14 cellular contexts compared by ENCODE assay signal in the genomic region with DNA sequence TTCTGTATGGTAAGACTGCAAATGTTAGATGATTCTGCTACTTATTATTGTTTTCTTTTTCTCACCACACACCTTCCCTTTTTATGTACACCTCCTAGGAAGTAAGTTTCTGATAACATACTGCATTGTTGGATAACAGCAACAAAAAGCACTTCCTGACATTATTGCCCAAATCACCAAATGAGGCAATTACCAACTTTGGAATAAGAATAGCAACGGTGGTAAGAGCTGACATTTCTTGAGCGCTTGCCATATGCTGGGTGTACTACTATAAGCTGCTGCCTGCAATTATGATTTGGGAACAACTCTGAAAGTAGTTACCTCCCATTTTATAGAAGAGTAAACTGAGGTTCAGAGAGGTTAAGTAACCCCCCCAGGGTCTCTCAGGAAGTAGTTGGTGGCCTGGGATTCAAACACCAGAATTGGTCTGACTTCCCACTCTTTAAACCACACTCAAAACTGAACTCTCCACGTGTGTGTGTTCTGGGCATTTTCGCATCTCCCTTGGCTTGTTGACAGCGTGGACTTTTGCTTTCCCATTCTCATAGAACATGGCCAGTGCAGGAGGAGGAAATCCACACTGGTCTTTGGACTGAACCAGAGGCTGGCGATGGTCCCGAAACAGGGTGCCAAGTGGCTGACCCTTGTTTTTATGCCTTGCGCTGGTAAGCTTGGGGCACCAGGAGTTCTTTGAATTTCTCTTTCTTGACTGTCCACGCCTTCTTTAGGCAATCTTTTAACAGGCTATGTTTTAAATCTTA.
DNase-seq lines count a peak whose midpoint lies in the region; ATAC-seq and TF ChIP-seq lines count a peak whose summit lies in the region.
"Had no signal": no experiment of that assay in that cellular context is flagged by ENCODE, and none has a peak within 500 bp of the region (broad histone marks: within the 10 kb centered on the region; RNA-seq: fewer than 3 reads in every experiment).

No MANE protein-coding gene starts in this region.

- peak overlapping the region; percentile 60 for H3K27ac ChIP-seq in suprapubic skin

- DNase-seq in amygdala (lab: John Stamatoyannopoulos, UW): peak in 32 of 56 donors; percentile 7 to 59 (median 30)
- peak; percentile 45 for DNase-seq in fibroblast of the aortic adventitia (ENCODE audit: low read depth)
- peak in 30 of 56 donors; percentile 13 to 75 (median 32) for DNase-seq in nucleus accumbens (lab: John Stamatoyannopoulos, UW)
- no peak for DNase-seq in suprapubic skin (ENCODE audit: low spot score in 2 of 2)
- DNase-seq in activated T-helper 1 cell treated with anti-CD3 and anti-CD28 coated beads, Interleukin-12 subunit alpha, Interleukin-12 subunit beta, Interleukin-2, Interleukin-4 antibody, amounts not matched to agents 30 ng/mL and 10 ng/mL and 1 ng/mL, durations not matched to agents 14 hours and 24 hours and 36 hours (ENCODE audit: low spot score): no peak
- no peak for DNase-seq in SKM-1 (lab: John Stamatoyannopoulos, UW; ENCODE audit: unreplicated experiment)
- DNase-seq: activated CD8-positive, alpha-beta memory T cell treated with anti-CD3 and anti-CD28 coated beads, Interleukin-2, amount 50 U/mL, for 48 hours; central memory CD4-positive, alpha-beta T cell; naive B cell; T-helper 2 cell had no signal

- H3K4me3 ChIP-seq in fibroblast of the aortic adventitia (ENCODE audit: low read depth, low read length): no peak overlapping the region
- no peak overlapping the region for H3K4me3 ChIP-seq in suprapubic skin

- no peaks in the 10 kb centered on the region for H3K36me3 ChIP-seq in suprapubic skin

- no peak for TF ChIP-seq POLR2A in suprapubic skin (IDR thresholded peaks at IDR 0.05)

- H3K4me1 ChIP-seq in suprapubic skin: peaks cover 53% of the 10 kb centered on the region

- 64% methylated on average over 9 of the region's 9 CpGs for WGBS in suprapubic skin

- no peaks in the 10 kb centered on the region for H3K36me3 Mint-ChIP-seq in activated T-helper 1 cell treated with anti-CD3 and anti-CD28 coated beads, Interleukin-12 subunit alpha, Interleukin-12 subunit beta, Interleukin-2, Interleukin-4 antibody, amounts not matched to agents 30 ng/mL and 10 ng/mL and 1 ng/mL, durations not matched to agents 14 hours and 24 hours and 36 hours (ENCODE audit: low read depth)
- H3K36me3 Mint-ChIP-seq: activated naive CD4-positive, alpha-beta T cell treated with anti-CD3 and anti-CD28 coated beads, Interleukin-2, amount 50 U/mL, for 24 hours; naive B cell had no signal

- ATAC-seq in GM21619 (IDR thresholded peaks at IDR 0.05; ENCODE audit: unreplicated experiment) (no peak), GM21737 (IDR thresholded peaks at IDR 0.05; ENCODE audit: unreplicated experiment) (no peak)
- ATAC-seq: activated CD4-positive, CD25-positive, alpha-beta regulatory T cell treated with anti-CD3 and anti-CD28 coated beads, Interleukin-2, amount 50 U/mL, for 24 hours had no signal

- H3K9me3 ChIP-seq in suprapubic skin: no peaks in the 10 kb centered on the region

- no peaks in the 10 kb centered on the region for H3K4me1 Mint-ChIP-seq in activated T-helper 1 cell treated with anti-CD3 and anti-CD28 coated beads, Interleukin-12 subunit alpha, Interleukin-12 subunit beta, Interleukin-2, Interleukin-4 antibody, amounts not matched to agents 30 ng/mL and 10 ng/mL and 1 ng/mL, durations not matched to agents 14 hours and 24 hours and 36 hours (ENCODE audit: low read depth)
- H3K4me1 Mint-ChIP-seq: activated naive CD4-positive, alpha-beta T cell treated with anti-CD3 and anti-CD28 coated beads, Interleukin-2, amount 50 U/mL, for 24 hours; naive B cell had no signal

- no peak for TF ChIP-seq EP300 in suprapubic skin (IDR thresholded peaks at IDR 0.05)

- no peak overlapping the region for H3K27ac Mint-ChIP-seq in activated T-helper 1 cell treated with anti-CD3 and anti-CD28 coated beads, Interleukin-12 subunit alpha, Interleukin-12 subunit beta, Interleukin-2, Interleukin-4 antibody, amounts not matched to agents 30 ng/mL and 10 ng/mL and 1 ng/mL, durations not matched to agents 14 hours and 24 hours and 36 hours
- H3K27ac Mint-ChIP-seq: activated naive CD4-positive, alpha-beta T cell treated with anti-CD3 and anti-CD28 coated beads, Interleukin-2, amount 50 U/mL, for 24 hours; naive B cell had no signal

- intact Hi-C loops in activated T-helper 1 cell treated with anti-CD3 and anti-CD28 coated beads, Interleukin-12 subunit alpha, Interleukin-12 subunit beta, Interleukin-2, Interleukin-4 antibody, amounts not matched to agents 30 ng/mL and 10 ng/mL and 1 ng/mL, durations not matched to agents 14 hours and 24 hours and 36 hours (cut with micrococcal nuclease): no loop called here

- peaks cover 13% of the 10 kb centered on the region for H3K27me3 Mint-ChIP-seq in activated T-helper 1 cell treated with anti-CD3 and anti-CD28 coated beads, Interleukin-12 subunit alpha, Interleukin-12 subunit beta, Interleukin-2, Interleukin-4 antibody, amounts not matched to agents 30 ng/mL and 10 ng/mL and 1 ng/mL, durations not matched to agents 14 hours and 24 hours and 36 hours (ENCODE audit: insufficient read depth)
- H3K27me3 Mint-ChIP-seq: activated naive CD4-positive, alpha-beta T cell treated with anti-CD3 and anti-CD28 coated beads, Interleukin-2, amount 50 U/mL, for 24 hours had no signal

- no peaks in the 10 kb centered on the region for H3K9me3 Mint-ChIP-seq in activated T-helper 1 cell treated with anti-CD3 and anti-CD28 coated beads, Interleukin-12 subunit alpha, Interleukin-12 subunit beta, Interleukin-2, Interleukin-4 antibody, amounts not matched to agents 30 ng/mL and 10 ng/mL and 1 ng/mL, durations not matched to agents 14 hours and 24 hours and 36 hours
- H3K9me3 Mint-ChIP-seq: activated naive CD4-positive, alpha-beta T cell treated with anti-CD3 and anti-CD28 coated beads, Interleukin-2, amount 50 U/mL, for 24 hours; naive B cell had no signal

- no peak overlapping the region for H3K4me3 Mint-ChIP-seq in activated T-helper 1 cell treated with anti-CD3 and anti-CD28 coated beads, Interleukin-12 subunit alpha, Interleukin-12 subunit beta, Interleukin-2, Interleukin-4 antibody, amounts not matched to agents 30 ng/mL and 10 ng/mL and 1 ng/mL, durations not matched to agents 14 hours and 24 hours and 36 hours
- H3K4me3 Mint-ChIP-seq: activated naive CD4-positive, alpha-beta T cell treated with anti-CD3 and anti-CD28 coated beads, Interleukin-2, amount 50 U/mL, for 24 hours; naive B cell had no signal

- TF ChIP-seq CTCF in fibroblast of the aortic adventitia (IDR thresholded peaks at IDR 0.05; ENCODE audit: insufficient read depth, low read length): no peak
- no peak for TF ChIP-seq CTCF in suprapubic skin (IDR thresholded peaks at IDR 0.05)

- no peaks in the 10 kb centered on the region for H3K27me3 ChIP-seq in suprapubic skin

Comparison
In these comparisons a context has a peak if more than half of its experiments do, and no peak if none do; other contexts are left out.
1. DNase-seq: peak in amygdala (32 of 56), fibroblast of the aortic adventitia (single experiment) and nucleus accumbens (30 of 56); none in suprapubic skin (0 of 2), activated T-helper 1 cell treated with anti-CD3 and anti-CD28 coated beads, Interleukin-12 subunit alpha, Interleukin-12 subunit beta, Interleukin-2, Interleukin-4 antibody, amounts not matched to agents 30 ng/mL and 10 ng/mL and 1 ng/mL, durations not matched to agents 14 hours and 24 hours and 36 hours (single experiment) and SKM-1 (single experiment).